In the genomic region with DNA sequence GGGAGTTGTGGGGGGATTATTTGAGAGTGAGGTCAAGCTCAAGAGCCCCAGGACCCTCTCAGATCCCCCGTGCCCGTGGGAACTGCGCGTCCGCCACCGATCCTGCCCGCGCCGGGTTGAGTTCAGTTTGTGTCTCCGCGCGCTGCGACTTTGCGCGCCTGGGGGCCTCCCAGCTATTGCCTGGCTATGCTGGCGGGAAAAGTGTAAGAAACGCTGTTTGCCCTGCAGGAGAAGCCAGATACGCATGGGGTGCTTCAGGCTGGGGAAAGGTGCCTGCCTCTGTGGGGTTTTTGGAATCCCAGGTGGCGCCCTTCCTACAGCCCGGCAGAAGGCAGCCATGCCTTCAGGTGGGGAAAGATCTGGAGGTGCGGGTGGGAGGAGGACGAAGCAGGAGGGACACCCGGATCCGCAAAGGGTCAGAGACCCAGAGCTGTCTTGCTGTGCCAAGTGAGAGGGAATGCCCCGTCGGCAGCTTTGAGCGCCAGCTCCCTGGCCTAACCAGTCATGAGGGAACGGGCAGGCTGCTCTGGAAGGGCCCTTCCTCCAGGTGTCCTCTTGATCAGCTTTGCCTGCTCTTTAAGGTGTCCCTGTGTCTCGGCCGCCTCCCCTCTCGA, we compare ENCODE assay signal across 8 cellular contexts. TPM values are rescaled to one million over a fixed set of nuclear protein-coding genes. Genes with fewer than 3 reads are reported as not detected.
DNase-seq lines count a peak whose midpoint lies in the region; ATAC-seq, FAIRE-seq and TF ChIP-seq lines count a peak whose summit lies in the region.

No MANE protein-coding gene starts in this region.

- H3K27me3 ChIP-seq in HUES48 (ENCODE audit: control insufficient read depth, insufficient read depth, low read length) (no peaks in the 10 kb centered on the region), mucosa of rectum (ENCODE audit: control insufficient read depth in 2 of 2, insufficient read depth in 2 of 2, low read length in 2 of 2) (no peaks in the 10 kb centered on the region), MG63 (no peaks in the 10 kb centered on the region)

- H3K27ac ChIP-seq in A549 (peak overlapping the region; percentile 90 to 95; a peak in 4 of 6 replicates), HUES48 (ENCODE audit: low read depth, low read length) (peak overlapping the region; percentile 99), mucosa of rectum (ENCODE audit: low read depth in 2 of 2, low read length in 2 of 2) (peak overlapping the region; percentile 95 to 98)

- DNase-seq in A549 (ENCODE audit: low read depth in 1 of 2, low spot score in 1 of 2) (no peak), cerebellar cortex (ENCODE audit: low spot score) (peak; percentile 44), NCI-H2107 treated with DMSO at 0.1 percent for 48 hours (lab: John Stamatoyannopoulos, UW; ENCODE audit: unreplicated experiment) (no peak), MG63 (no peak)

- no peak for TF ChIP-seq EP300 in A549 (IDR thresholded peaks at IDR 0.05)

- CTCF ChIA-PET in A549 (lab: Yijun Ruan, JAX) = interaction anchor here (0.5 to 95.1 kb wide), 6 partner anchors 10 to 98 kb away, joined by 3 to 4158 read pairs (median 4); a partner anchor contains a TSS

- H3K9ac ChIP-seq in HUES48 (ENCODE audit: low read depth, low read length) (peak overlapping the region; percentile 91), mucosa of rectum (ENCODE audit: low read depth in 1 of 2, low read length in 2 of 2) (peak overlapping the region; percentile 82 to 88)

- WGBS in A549 (ENCODE audit: missing lambda C conversion rate) = 95% methylated on average over 31 of the region's 31 CpGs

- H3K4me1 ChIP-seq in A549 (peaks cover 35% of the 10 kb centered on the region), HUES48 (ENCODE audit: control insufficient read depth, insufficient read depth, low read length) (peaks cover 39% of the 10 kb centered on the region), mucosa of rectum (ENCODE audit: control insufficient read depth in 2 of 2, insufficient read depth in 2 of 2, low read length in 2 of 2) (peaks cover 35 to 40% of the 10 kb centered on the region in 2 donors)

- no peak for FAIRE-seq in A549 (lab: Jason Lieb, UNC)

- no peak for TF ChIP-seq RAD21 in A549 (conservative IDR thresholded peaks at IDR 0.05 in 1 of 2, IDR thresholded peaks at IDR 0.05 in 1 of 2)

- H3K4me2 ChIP-seq in A549 = no peak overlapping the region; the same call in 2 of the 3 replicates

- no peak overlapping the region for H3K4me3 ChIP-seq in A549
- peak overlapping the region; percentile 60 for H3K4me3 ChIP-seq in HUES48 (ENCODE audit: low read depth, low read length)
- H3K4me3 ChIP-seq in mucosa of rectum (ENCODE audit: low read length in 2 of 2) = peak overlapping the region; percentile 68 to 86
- H3K4me3 ChIP-seq in MG63 = no peak overlapping the region

- POLR2A ChIA-PET in A549 (lab: Yijun Ruan, JAX) = interaction anchor here (0.6 to 2.1 kb wide), 2 partner anchors 51 to 54 kb away, joined by 3 to 20 read pairs; no protein-coding TSS in a partner anchor

- no peaks in the 10 kb centered on the region for H3K9me3 ChIP-seq in A549
- H3K9me3 ChIP-seq in HUES48 (ENCODE audit: control insufficient read depth, insufficient read depth, low read length) = no peaks in the 10 kb centered on the region
- no peaks in the 10 kb centered on the region for H3K9me3 ChIP-seq in mucosa of rectum (ENCODE audit: control insufficient read depth in 2 of 2, low read length in 2 of 2)
- H3K9me3 ChIP-seq in MG63 = no peaks in the 10 kb centered on the region

- no peak for TF ChIP-seq POLR2A in A549 (IDR thresholded peaks at IDR 0.05; ENCODE audit: low read length)

- ATAC-seq in A549 (no peak), GM21528 (IDR thresholded peaks at IDR 0.05; ENCODE audit: low FRiP score, unreplicated experiment) (no peak), GM21423 (IDR thresholded peaks at IDR 0.05; ENCODE audit: unreplicated experiment) (no peak)

- no peak for TF ChIP-seq CTCF in A549 (IDR thresholded peaks at IDR 0.05)

- no peaks in the 10 kb centered on the region for H3K36me3 ChIP-seq in HUES48 (ENCODE audit: control insufficient read depth, insufficient read depth, low read length)
- no peaks in the 10 kb centered on the region for H3K36me3 ChIP-seq in mucosa of rectum (ENCODE audit: control insufficient read depth in 2 of 2, insufficient read depth in 2 of 2, low read length in 2 of 2)
- no peaks in the 10 kb centered on the region for H3K36me3 ChIP-seq in MG63

TF ChIP-seq in A549, 52 proteins besides CTCF, POLR2A, EP300 and RAD21:
- no peak for TF ChIP-seq KDM5A (IDR thresholded peaks at IDR 0.05)
- TF ChIP-seq HEYL (CRISPR knock-in tag; IDR thresholded peaks at IDR 0.05) = no peak
- TF ChIP-seq ZFP36 (IDR thresholded peaks at IDR 0.05; ENCODE audit: borderline replicate concordance, partially characterized antibody) = no peak
- no peak for TF ChIP-seq BHLHE40 (IDR thresholded peaks at IDR 0.05; ENCODE audit: low read depth, low read length)
- TF ChIP-seq, protein P1, sequence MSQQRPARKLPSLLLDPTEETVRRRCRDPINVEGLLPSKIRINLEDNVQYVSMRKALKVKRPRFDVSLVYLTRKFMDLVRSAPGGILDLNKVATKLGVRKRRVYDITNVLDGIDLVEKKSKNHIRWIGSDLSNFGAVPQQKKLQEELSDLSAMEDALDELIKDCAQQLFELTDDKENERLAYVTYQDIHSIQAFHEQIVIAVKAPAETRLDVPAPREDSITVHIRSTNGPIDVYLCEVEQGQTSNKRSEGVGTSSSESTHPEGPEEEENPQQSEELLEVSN (IDR thresholded peaks at IDR 0.05; ENCODE audit: borderline replicate concordance, low read depth) = no peak
- TF ChIP-seq SMC3 (IDR thresholded peaks at IDR 0.05) = no peak

RNA-seq across cellular contexts. Expression of a gene that starts 22.5 kb away (rescaled TPM):
- polyA plus RNA-seq in A549 (2011; rRNA removed) = not detected in 2 replicates
- polyA plus RNA-seq in A549 (2012; cell fraction: cytosol; rRNA removed) = not detected in 2 replicates
- polyA plus RNA-seq in A549 (2012; cell fraction: nucleus; rRNA removed) = not detected in 2 replicates
- not detected in 3 replicates for polyA plus RNA-seq in A549 (2017; fragmentation: RNase III; extraction: RNeasy Plus Mini Kit Qiagen cat#74134 plus additional on column Dnase treatment)
- polyA minus RNA-seq in A549 (2011; rRNA and poly(A)+ RNA removed) = not detected in 2 replicates
- total RNA-seq in MG63 (2014; rRNA removed; shearing (Covaris generic); ENCODE audit: low replicate concordance) = not detected in 2 replicates

Comparison
In these comparisons a context has a peak if more than half of its experiments do, and no peak if none do; other contexts are left out.
1. H3K4me3 ChIP-seq: peak in HUES48 (single experiment) and mucosa of rectum (2 of 2); none in A549 (single experiment) and MG63 (single experiment).
2. Peak in every context shown above with its lines, with median percentiles within 50 percentile points of each other: H3K27ac ChIP-seq.